In the genomic region with DNA sequence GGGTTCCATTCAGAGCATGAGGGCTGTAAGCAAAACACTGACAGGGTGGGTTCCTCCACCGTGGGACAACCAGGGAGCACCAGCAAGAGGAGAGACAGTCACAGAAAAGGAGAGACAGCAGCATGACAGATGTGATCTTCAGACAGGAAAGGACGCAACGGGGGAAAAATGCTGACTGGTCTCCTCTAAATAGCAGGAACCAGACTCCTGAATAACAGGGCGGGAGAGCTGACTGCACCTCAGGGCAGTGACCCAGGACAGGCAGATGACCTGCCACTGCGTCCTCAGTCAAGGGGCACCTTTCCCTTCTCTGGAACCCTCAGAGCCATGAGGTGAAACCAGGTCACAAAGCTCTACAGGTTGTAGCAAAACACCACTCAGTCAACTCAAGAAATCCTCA, we compare ENCODE assay signal across 22 cellular contexts.
"Had no signal": no experiment of that assay in that cellular context is flagged by ENCODE, and none has a peak within 500 bp of the region (broad histone marks: within the 10 kb centered on the region; RNA-seq: fewer than 3 reads in every experiment).

No MANE protein-coding gene starts in this region.

- H3K27me3 ChIP-seq: adrenal gland, Peyer's patch had no signal

- H3K4me1 ChIP-seq: adrenal gland, Peyer's patch had no signal

- H3K4me3 Mint-ChIP-seq: activated CD4-positive, alpha-beta T cell treated with anti-CD3 and anti-CD28 coated beads, Interleukin-2, amount 10 ng/mL, durations not matched to agents 24 days and 14 days; activated naive CD4-positive, alpha-beta T cell treated with anti-CD3 and anti-CD28 coated beads, Interleukin-2, amount 10 ng/mL, durations not matched to agents 7 days and 5 days; activated naive CD8-positive, alpha-beta T cell treated with anti-CD3 and anti-CD28 coated beads, Interleukin-2, amount 10 ng/mL, durations not matched to agents 7 days and 5 days; activated T-helper 17 cell treated with anti-CD3 and anti-CD28 coated beads, Interleukin-2, amount 50 U/mL, for 72 hours; T-helper 1 cell treated with Interleukin-12 subunit alpha and Interleukin-12 subunit beta and Interleukin-4 antibody, amounts not matched to agents 30 μg/mL and 1 μg/mL, for 36 hours had no signal

- H3K27ac Mint-ChIP-seq: activated CD4-positive, alpha-beta T cell treated with anti-CD3 and anti-CD28 coated beads, Interleukin-2, amount 10 ng/mL, durations not matched to agents 24 days and 14 days; activated naive CD8-positive, alpha-beta T cell treated with anti-CD3 and anti-CD28 coated beads, Interleukin-2, amount 10 ng/mL, durations not matched to agents 7 days and 5 days; activated T-helper 17 cell treated with anti-CD3 and anti-CD28 coated beads, Interleukin-2, amount 50 U/mL, for 72 hours; T-helper 1 cell treated with Interleukin-12 subunit alpha and Interleukin-12 subunit beta and Interleukin-4 antibody, amounts not matched to agents 30 μg/mL and 1 μg/mL, for 36 hours had no signal

- H3K9me3 ChIP-seq: adrenal gland, Peyer's patch had no signal

- DNase-seq: activated CD4-positive, alpha-beta T cell treated with anti-CD3 and anti-CD28 coated beads for 1 hour; activated CD4-positive, alpha-beta T cell treated with anti-CD3 and anti-CD28 coated beads, Interleukin-2, amount 10 ng/mL, durations not matched to agents 24 days and 14 days; activated CD4-positive, alpha-beta T cell treated with anti-CD3 and anti-CD28 coated beads, Interleukin-2, amount 50 U/mL, for 48 hours; activated gamma-delta T cell; activated naive CD4-positive, alpha-beta T cell treated with anti-CD3 and anti-CD28 coated beads, Interleukin-2, amount 10 ng/mL, durations not matched to agents 7 days and 5 days; activated naive CD8-positive, alpha-beta T cell treated with anti-CD3 and anti-CD28 coated beads, Interleukin-2, amount 10 ng/mL, durations not matched to agents 7 days and 5 days; activated T-cell treated with anti-CD3 and anti-CD28 coated beads, Interleukin-2, amount 50 U/mL, for 48 hours; adrenal gland; anterior cingulate cortex; caudate nucleus; KBM-7; NCI-H1048; NCI-H146; NCI-H187 treated with DMSO at 0.1 percent for 48 hours; NCI-H2081 treated with DMSO at 0.1 percent for 48 hours; NCI-H446; NCI-H524; Peyer's patch; SHP77 treated with DMSO at 0.1 percent for 48 hours had no signal

- H3K27me3 Mint-ChIP-seq: activated CD4-positive, alpha-beta T cell treated with anti-CD3 and anti-CD28 coated beads, Interleukin-2, amount 10 ng/mL, durations not matched to agents 24 days and 14 days; activated naive CD4-positive, alpha-beta T cell treated with anti-CD3 and anti-CD28 coated beads, Interleukin-2, amount 10 ng/mL, durations not matched to agents 7 days and 5 days; activated naive CD8-positive, alpha-beta T cell treated with anti-CD3 and anti-CD28 coated beads, Interleukin-2, amount 10 ng/mL, durations not matched to agents 7 days and 5 days; activated T-helper 17 cell treated with anti-CD3 and anti-CD28 coated beads, Interleukin-2, amount 50 U/mL, for 72 hours had no signal

- H3K36me3 ChIP-seq: adrenal gland had no signal

- H3K4me3 ChIP-seq: adrenal gland, Peyer's patch had no signal

- ATAC-seq: activated T-helper 17 cell treated with anti-CD3 and anti-CD28 coated beads, Interleukin-2, amount 50 U/mL, for 72 hours had no signal

- H3K9me3 Mint-ChIP-seq: activated CD4-positive, alpha-beta T cell treated with anti-CD3 and anti-CD28 coated beads, Interleukin-2, amount 10 ng/mL, durations not matched to agents 24 days and 14 days; activated naive CD4-positive, alpha-beta T cell treated with anti-CD3 and anti-CD28 coated beads, Interleukin-2, amount 10 ng/mL, durations not matched to agents 7 days and 5 days; activated naive CD8-positive, alpha-beta T cell treated with anti-CD3 and anti-CD28 coated beads, Interleukin-2, amount 10 ng/mL, durations not matched to agents 7 days and 5 days; activated T-helper 17 cell treated with anti-CD3 and anti-CD28 coated beads, Interleukin-2, amount 50 U/mL, for 72 hours; T-helper 1 cell treated with Interleukin-12 subunit alpha and Interleukin-12 subunit beta and Interleukin-4 antibody, amounts not matched to agents 30 μg/mL and 1 μg/mL, for 36 hours had no signal

- H3K4me1 Mint-ChIP-seq: activated CD4-positive, alpha-beta T cell treated with anti-CD3 and anti-CD28 coated beads, Interleukin-2, amount 10 ng/mL, durations not matched to agents 24 days and 14 days; activated naive CD4-positive, alpha-beta T cell treated with anti-CD3 and anti-CD28 coated beads, Interleukin-2, amount 10 ng/mL, durations not matched to agents 7 days and 5 days; activated naive CD8-positive, alpha-beta T cell treated with anti-CD3 and anti-CD28 coated beads, Interleukin-2, amount 10 ng/mL, durations not matched to agents 7 days and 5 days; activated T-helper 17 cell treated with anti-CD3 and anti-CD28 coated beads, Interleukin-2, amount 50 U/mL, for 72 hours had no signal

- H3K27ac ChIP-seq: adrenal gland, Peyer's patch, RWPE1 had no signal
